8 cellular contexts compared by ENCODE assay signal in genomic region chr19:13055213-13056051, GRCh38. TPM values are rescaled to one million over a fixed set of nuclear protein-coding genes. Genes with fewer than 3 reads are reported as not detected.
DNase-seq lines count a peak whose midpoint lies in the region; ATAC-seq and TF ChIP-seq lines count a peak whose summit lies in the region.

No MANE protein-coding gene starts in this region.

- H3K4me3 ChIP-seq in HUES48 (ENCODE audit: low read depth, low read length) (peak overlapping the region; percentile 49), colonic mucosa (no peak overlapping the region), liver (ENCODE audit: low read depth in 1 of 3, low read length in 3 of 3) (no peak overlapping the region), tibial nerve (peak overlapping the region in 2 of 4 donors; percentile 19 to 34)

- H3K27me3 ChIP-seq in HUES48 (ENCODE audit: control insufficient read depth, insufficient read depth, low read length), result peaks cover 99% of the 10 kb centered on the region
- no peaks in the 10 kb centered on the region for H3K27me3 ChIP-seq in colonic mucosa
- no peaks in the 10 kb centered on the region for H3K27me3 ChIP-seq in liver (ENCODE audit: control insufficient read depth in 4 of 4, insufficient read depth in 4 of 4, low read length in 3 of 4)
- no peaks in the 10 kb centered on the region for H3K27me3 ChIP-seq in tibial nerve

- H3K9ac ChIP-seq in HUES48 (ENCODE audit: low read depth, low read length) (no peak overlapping the region), colonic mucosa (ENCODE audit: low read depth in 2 of 2, low read length in 2 of 2) (peak overlapping the region; percentile 64 to 71), liver (ENCODE audit: low read depth in 1 of 2, low read length in 2 of 2) (no peak overlapping the region)

- no peak for ATAC-seq in HG02981 (IDR thresholded peaks at IDR 0.05; ENCODE audit: unreplicated experiment)

- no peak for TF ChIP-seq RAD21 in liver (IDR thresholded peaks at IDR 0.05)

- H3K27ac ChIP-seq in HUES48 (ENCODE audit: low read depth, low read length) (peak overlapping the region; percentile 37), colonic mucosa (peak overlapping the region; percentile 82), liver (ENCODE audit: low read depth in 1 of 2, low read length in 2 of 2) (peak overlapping the region; percentile 53 to 74), tibial nerve (peak overlapping the region; percentile 93 to 100 (median 96))

- TF ChIP-seq CTCF in colonic mucosa (IDR thresholded peaks at IDR 0.05) (no peak), liver (IDR thresholded peaks at IDR 0.05; ENCODE audit: low read depth, low read length, missing input control) (no peak), tibial nerve (IDR thresholded peaks at IDR 0.05) (peak in 3 of 5 experiments; percentile 12 to 47 (median 27))

- TF ChIP-seq POLR2A in tibial nerve (IDR thresholded peaks at IDR 0.05), result no peak

- H3K36me3 ChIP-seq in HUES48 (ENCODE audit: control insufficient read depth, insufficient read depth, low read length), result no peaks in the 10 kb centered on the region
- H3K36me3 ChIP-seq in colonic mucosa, result no peaks in the 10 kb centered on the region
- no peaks in the 10 kb centered on the region for H3K36me3 ChIP-seq in liver (ENCODE audit: control insufficient read depth in 4 of 4, insufficient read depth in 3 of 4, low read depth in 1 of 4, low read length in 3 of 4)
- H3K36me3 ChIP-seq in tibial nerve, result no peaks in the 10 kb centered on the region

- H3K4me1 ChIP-seq in HUES48 (ENCODE audit: control insufficient read depth, insufficient read depth, low read length) (peaks cover 56% of the 10 kb centered on the region), colonic mucosa (peaks cover 29% of the 10 kb centered on the region), liver (ENCODE audit: control insufficient read depth in 4 of 4, insufficient read depth in 4 of 4, low read length in 3 of 4) (peaks cover 5 to 61% (median 34%) of the 10 kb centered on the region in 4 donors), tibial nerve (peaks cover 26 to 100% (median 95%) of the 10 kb centered on the region in 4 donors)

- 70% methylated on average over 29 of the region's 29 CpGs for WGBS in liver
- WGBS in tibial nerve, 2 donors, result 28 to 36% methylated on average over 13 to 24 of the region's 29 CpGs

- H3K9me3 ChIP-seq in HUES48 (ENCODE audit: control insufficient read depth, insufficient read depth, low read length), result no peaks in the 10 kb centered on the region
- no peaks in the 10 kb centered on the region for H3K9me3 ChIP-seq in colonic mucosa
- H3K9me3 ChIP-seq in liver (ENCODE audit: control insufficient read depth in 4 of 4, low read length in 3 of 4), result no peaks in the 10 kb centered on the region
- no peaks in the 10 kb centered on the region for H3K9me3 ChIP-seq in tibial nerve

- TF ChIP-seq EP300 in tibial nerve (IDR thresholded peaks at IDR 0.05), result peak in 1 of 2 donors; percentile 90

- DNase-seq in colonic mucosa (no peak), tibial nerve (ENCODE audit: low spot score in 2 of 2) (peak; percentile 73 to 83), NCI-H1436 (lab: John Stamatoyannopoulos, UW) (no peak), OCI-M2 (lab: John Stamatoyannopoulos, UW; ENCODE audit: unreplicated experiment) (no peak)
- no peak for DNase-seq in stimulated activated CD4-positive, alpha-beta T cell treated with anti-CD3 and anti-CD28 coated beads, Interleukin-1b, Interleukin-23, amount 100 ng/mL, for 48 hours

- intact Hi-C loops in colonic mucosa (cut with DNase I), result no loop called here

TF ChIP-seq in liver, 16 proteins besides CTCF, POLR2A, EP300 and RAD21:
- TF ChIP-seq FOXA1 (IDR thresholded peaks at IDR 0.05) (no peak), JUND (IDR thresholded peaks at IDR 0.05) (peak in 1 of 2 donors; percentile 18)

RNA-seq across cellular contexts. Expression of gene LYL1, which starts 47.2 kb away (rescaled TPM):
- total RNA-seq in colonic mucosa, result 1 to 10 TPM; 3.6 to 4.5 TPM
- 10 to 100 TPM in 1 of 2 donors, 1 to 10 TPM in 1; 2.0 to 69.7 TPM for total RNA-seq in liver
- 1 to 10 TPM in 1 of 2 donors, under 1 TPM in 1; 0.35 to 2.6 TPM for polyA plus RNA-seq in liver
- total RNA-seq in tibial nerve, result 10 to 100 TPM; 21.1 to 43.5 (median 25.8) TPM

Comparison
In these comparisons a context has a peak if more than half of its experiments do, and no peak if none do; other contexts are left out.
1. H3K27ac ChIP-seq: peak in every context shown above with its lines; median percentile 96 in tibial nerve; 82 in colonic mucosa; 64 in liver; 37 in HUES48.
2. H3K9ac ChIP-seq: peak in colonic mucosa (2 of 2); none in HUES48 (single experiment) and liver (0 of 2).
3. DNase-seq: peak in tibial nerve (2 of 2); none in colonic mucosa (single experiment), stimulated activated CD4-positive, alpha-beta T cell treated with anti-CD3 and anti-CD28 coated beads, Interleukin-1b, Interleukin-23, amount 100 ng/mL, for 48 hours (single experiment), NCI-H1436 (single experiment) and OCI-M2 (single experiment).
4. CTCF ChIP-seq: peak in tibial nerve (3 of 5); none in colonic mucosa (single experiment) and liver (single experiment).